1 cellular context compared by ENCODE assay signal in the genomic region with DNA sequence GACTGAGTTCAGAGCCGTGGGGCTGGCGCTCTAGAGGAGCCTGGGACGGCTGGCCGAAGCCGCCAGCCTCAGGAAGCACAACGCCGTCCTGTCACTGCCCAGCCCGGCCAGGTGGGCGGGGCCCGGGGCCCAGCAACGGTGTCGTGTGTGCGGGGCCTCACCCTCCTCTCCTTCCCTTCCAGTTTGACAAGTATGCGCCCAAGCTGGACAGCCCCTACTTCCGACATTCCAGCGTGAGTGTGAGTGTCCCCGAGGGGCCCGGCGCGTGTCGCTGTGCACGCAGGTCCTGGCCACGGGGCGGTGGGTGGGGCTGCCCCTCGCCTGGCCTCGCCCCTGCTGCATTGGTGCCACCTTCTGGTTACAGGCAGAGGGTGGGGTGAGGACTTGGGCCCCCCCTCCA.
A peak's percentile ranks its signal among the peaks of the same experiment; 100 is the strongest.
TF ChIP-seq lines count a peak whose summit lies in the region.

No MANE protein-coding gene starts in this region.

TF ChIP-seq in K562, 482 proteins besides CTCF, POLR2A, EP300 and RAD21:
- no peak for TF ChIP-seq EHMT2 (IDR thresholded peaks at IDR 0.05)
- no peak for TF ChIP-seq ZNF561 (CRISPR knock-in tag; conservative IDR thresholded peaks at IDR 0.05)
- no peak for TF ChIP-seq SRSF3 (IDR thresholded peaks at IDR 0.05; ENCODE audit: insufficient read depth, low read length)
- TF ChIP-seq TOE1 (IDR thresholded peaks at IDR 0.05; ENCODE audit: borderline replicate concordance) = no peak
- no peak for TF ChIP-seq TOE1 (CRISPR knock-in tag; IDR thresholded peaks at IDR 0.05; ENCODE audit: borderline replicate concordance, low read depth)
- no peak for TF ChIP-seq ZNF696 (CRISPR knock-in tag; conservative IDR thresholded peaks at IDR 0.05)
- TF ChIP-seq, protein P1, sequence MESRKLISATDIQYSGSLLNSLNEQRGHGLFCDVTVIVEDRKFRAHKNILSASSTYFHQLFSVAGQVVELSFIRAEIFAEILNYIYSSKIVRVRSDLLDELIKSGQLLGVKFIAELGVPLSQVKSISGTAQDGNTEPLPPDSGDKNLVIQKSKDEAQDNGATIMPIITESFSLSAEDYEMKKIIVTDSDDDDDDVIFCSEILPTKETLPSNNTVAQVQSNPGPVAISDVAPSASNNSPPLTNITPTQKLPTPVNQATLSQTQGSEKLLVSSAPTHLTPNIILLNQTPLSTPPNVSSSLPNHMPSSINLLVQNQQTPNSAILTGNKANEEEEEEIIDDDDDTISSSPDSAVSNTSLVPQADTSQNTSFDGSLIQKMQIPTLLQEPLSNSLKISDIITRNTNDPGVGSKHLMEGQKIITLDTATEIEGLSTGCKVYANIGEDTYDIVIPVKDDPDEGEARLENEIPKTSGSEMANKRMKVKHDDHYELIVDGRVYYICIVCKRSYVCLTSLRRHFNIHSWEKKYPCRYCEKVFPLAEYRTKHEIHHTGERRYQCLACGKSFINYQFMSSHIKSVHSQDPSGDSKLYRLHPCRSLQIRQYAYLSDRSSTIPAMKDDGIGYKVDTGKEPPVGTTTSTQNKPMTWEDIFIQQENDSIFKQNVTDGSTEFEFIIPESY (CRISPR knock-in tag; IDR thresholded peaks at IDR 0.05) = peak; percentile 15; the same call in 1 of the 2 replicates
- TF ChIP-seq HEY1 (CRISPR knock-in tag; IDR thresholded peaks at IDR 0.05; ENCODE audit: borderline replicate concordance) = no peak
- peak; percentile 33; the same call in 1 of the 2 replicates for TF ChIP-seq POLR2G (IDR thresholded peaks at IDR 0.05; ENCODE audit: low read depth, low read length)
- TF ChIP-seq SMARCA5 (IDR thresholded peaks at IDR 0.05) = no peak
- no peak for TF ChIP-seq ARNT (IDR thresholded peaks at IDR 0.05)
- no peak for TF ChIP-seq ZBTB9 (CRISPR knock-in tag; IDR thresholded peaks at IDR 0.05)
- TF ChIP-seq, protein P2, sequence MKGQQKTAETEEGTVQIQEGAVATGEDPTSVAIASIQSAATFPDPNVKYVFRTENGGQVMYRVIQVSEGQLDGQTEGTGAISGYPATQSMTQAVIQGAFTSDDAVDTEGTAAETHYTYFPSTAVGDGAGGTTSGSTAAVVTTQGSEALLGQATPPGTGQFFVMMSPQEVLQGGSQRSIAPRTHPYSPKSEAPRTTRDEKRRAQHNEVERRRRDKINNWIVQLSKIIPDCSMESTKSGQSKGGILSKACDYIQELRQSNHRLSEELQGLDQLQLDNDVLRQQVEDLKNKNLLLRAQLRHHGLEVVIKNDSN (CRISPR knock-in tag; IDR thresholded peaks at IDR 0.05) = no peak
- TF ChIP-seq SAFB2 (IDR thresholded peaks at IDR 0.05; ENCODE audit: borderline replicate concordance, low read depth, low read length, severe bottlenecking) = no peak
- TF ChIP-seq ARID3A (IDR thresholded peaks at IDR 0.05; ENCODE audit: borderline replicate concordance, low read depth, low read length) = no peak
- no peak for TF ChIP-seq CTBP1 (IDR thresholded peaks at IDR 0.05; ENCODE audit: borderline replicate concordance)
